14 cellular contexts compared by ENCODE assay signal in genomic region chr3:157148123-157148889, GRCh38. TPM values are rescaled to one million over a fixed set of nuclear protein-coding genes. Genes with fewer than 3 reads are reported as not detected.
DNase-seq lines count a peak whose midpoint lies in the region; ATAC-seq and TF ChIP-seq lines count a peak whose summit lies in the region.
"Had no signal": no experiment of that assay in that cellular context is flagged by ENCODE, and none has a peak within 500 bp of the region (broad histone marks: within the 10 kb centered on the region; RNA-seq: fewer than 3 reads in every experiment).

No MANE protein-coding gene starts in this region.

- no peaks in the 10 kb centered on the region for H3K4me1 ChIP-seq in A673 (ENCODE audit: insufficient read depth, low read length, poor library complexity, severe bottlenecking)
- H3K4me1 ChIP-seq: thyroid gland had no signal

- no peak for TF ChIP-seq CTCF in A673 (conservative IDR thresholded peaks at IDR 0.05; ENCODE audit: low read depth, low read length)

- H3K4me3 ChIP-seq in A673 (ENCODE audit: low read depth, low read length, poor library complexity, severe bottlenecking), result no peak overlapping the region
- H3K4me3 ChIP-seq: thyroid gland had no signal

- DNase-seq in activated naive CD4-positive, alpha-beta T cell treated with anti-CD3 and anti-CD28 coated beads, Interleukin-2, amount 50 U/mL, for 72 hours (ENCODE audit: low spot score in 2 of 2), result no peak
- no peak for DNase-seq in activated naive CD4-positive, alpha-beta T cell treated with anti-CD3 and anti-CD28 coated beads, Interleukin-2, amount 10 ng/mL, durations not matched to agents 7 days and 5 days
- no peak for DNase-seq in activated naive CD8-positive, alpha-beta T cell treated with anti-CD3 and anti-CD28 coated beads, Interleukin-2, amount 50 U/mL, for 24 hours
- DNase-seq in stimulated activated naive B cell treated with anti-CD40 and anti-IgM and Interleukin-4, amounts not matched to agents 10 μg/mL and 1 μg/mL and 100 μg/mL, for 72 hours, result no peak
- DNase-seq in GM19240 (ENCODE audit: insufficient read length, low spot score) (no peak), A673 (ENCODE audit: low spot score) (no peak)
- DNase-seq in activated naive CD4-positive, alpha-beta T cell treated with Interleukin-2 at 50 U/mL for 16 hours, result no peak
- DNase-seq: cerebellar nuclear complex; DMS 273 treated with DMSO at 0.1 percent for 48 hours; NCI-H187 treated with DMSO at 0.1 percent for 48 hours; stimulated activated CD4-positive, alpha-beta T cell treated with anti-CD3 and anti-CD28 coated beads, Interleukin-12 subunit alpha, Interleukin-12 subunit beta, amount 100 ng/mL, for 4 hours; T-helper 9 cell; thyroid gland had no signal

- H3K27ac ChIP-seq in A673 (ENCODE audit: low read depth, low read length, poor library complexity, severe bottlenecking), result no peak overlapping the region
- H3K27ac ChIP-seq: thyroid gland had no signal

- no peaks in the 10 kb centered on the region for H3K27me3 Mint-ChIP-seq in activated naive CD4-positive, alpha-beta T cell treated with anti-CD3 and anti-CD28 coated beads, Interleukin-2, amount 10 ng/mL, durations not matched to agents 7 days and 5 days
- H3K27me3 Mint-ChIP-seq in activated naive CD8-positive, alpha-beta T cell treated with anti-CD3 and anti-CD28 coated beads, Interleukin-2, amount 50 U/mL, for 24 hours, result no peaks in the 10 kb centered on the region
- H3K27me3 Mint-ChIP-seq in stimulated activated naive B cell treated with anti-CD40 and anti-IgM and Interleukin-4, amounts not matched to agents 10 μg/mL and 1 μg/mL and 100 μg/mL, for 72 hours, result no peaks in the 10 kb centered on the region

- H3K27ac Mint-ChIP-seq in activated naive CD4-positive, alpha-beta T cell treated with anti-CD3 and anti-CD28 coated beads, Interleukin-2, amount 50 U/mL, for 72 hours, result peak overlapping the region in 1 of 2 donors; percentile 97
- no peak overlapping the region for H3K27ac Mint-ChIP-seq in activated naive CD4-positive, alpha-beta T cell treated with anti-CD3 and anti-CD28 coated beads, Interleukin-2, amount 10 ng/mL, durations not matched to agents 7 days and 5 days
- H3K27ac Mint-ChIP-seq in activated naive CD8-positive, alpha-beta T cell treated with anti-CD3 and anti-CD28 coated beads, Interleukin-2, amount 50 U/mL, for 24 hours, result peak overlapping the region; percentile 69
- H3K27ac Mint-ChIP-seq in stimulated activated naive B cell treated with anti-CD40 and anti-IgM and Interleukin-4, amounts not matched to agents 10 μg/mL and 1 μg/mL and 100 μg/mL, for 72 hours, result no peak overlapping the region

- H3K36me3 ChIP-seq in A673 (ENCODE audit: insufficient read depth, low read length, poor library complexity, severe bottlenecking), result peaks cover 91% of the 10 kb centered on the region

- H3K4me3 Mint-ChIP-seq in activated naive CD4-positive, alpha-beta T cell treated with anti-CD3 and anti-CD28 coated beads, Interleukin-2, amount 10 ng/mL, durations not matched to agents 7 days and 5 days, result no peak overlapping the region
- no peak overlapping the region for H3K4me3 Mint-ChIP-seq in activated naive CD8-positive, alpha-beta T cell treated with anti-CD3 and anti-CD28 coated beads, Interleukin-2, amount 50 U/mL, for 24 hours
- no peak overlapping the region for H3K4me3 Mint-ChIP-seq in stimulated activated naive B cell treated with anti-CD40 and anti-IgM and Interleukin-4, amounts not matched to agents 10 μg/mL and 1 μg/mL and 100 μg/mL, for 72 hours

- H3K27me3 ChIP-seq in A673 (replicated peaks; ENCODE audit: insufficient read depth, low read depth, low read length, poor library complexity), result no peaks in the 10 kb centered on the region
- H3K27me3 ChIP-seq: thyroid gland had no signal

- CTCF ChIA-PET in activated naive CD4-positive, alpha-beta T cell treated with anti-CD3 and anti-CD28 coated beads, Interleukin-2, amount 10 ng/mL, durations not matched to agents 7 days and 5 days (lab: Charles Lee), result interaction anchor here (0.6 to 3.5 kb wide), 3 partner anchors 11 to 442 kb away, joined by 3 to 17 read pairs (median 4); no protein-coding TSS in a partner anchor
- CTCF ChIA-PET in A673 (lab: Charles Lee), result interaction anchor here (0.6 kb wide), 1 partner anchor 59 kb away, joined by 3 read pairs; no protein-coding TSS in a partner anchor

- H3K36me3 Mint-ChIP-seq in activated naive CD4-positive, alpha-beta T cell treated with anti-CD3 and anti-CD28 coated beads, Interleukin-2, amount 50 U/mL, for 72 hours, result peaks cover 8 to 55% of the 10 kb centered on the region in 2 donors
- peaks cover 79% of the 10 kb centered on the region for H3K36me3 Mint-ChIP-seq in activated naive CD4-positive, alpha-beta T cell treated with anti-CD3 and anti-CD28 coated beads, Interleukin-2, amount 10 ng/mL, durations not matched to agents 7 days and 5 days
- H3K36me3 Mint-ChIP-seq in activated naive CD8-positive, alpha-beta T cell treated with anti-CD3 and anti-CD28 coated beads, Interleukin-2, amount 50 U/mL, for 24 hours (ENCODE audit: low read depth), result peaks cover 76% of the 10 kb centered on the region
- peaks cover 34 to 50% of the 10 kb centered on the region in 2 donors for H3K36me3 Mint-ChIP-seq in stimulated activated naive B cell treated with anti-CD40 and anti-IgM and Interleukin-4, amounts not matched to agents 10 μg/mL and 1 μg/mL and 100 μg/mL, for 72 hours

- H3K9me3 ChIP-seq in A673 (ENCODE audit: low read depth, low read length, poor library complexity, severe bottlenecking), result no peaks in the 10 kb centered on the region
- H3K9me3 ChIP-seq: thyroid gland had no signal

- BruUV-seq in A673 (replicated peaks; lab: Mats Ljungman, UMichigan), result no TSS peak

- peak; percentile 57 to 63 for ATAC-seq in activated naive CD4-positive, alpha-beta T cell treated with anti-CD3 and anti-CD28 coated beads, Interleukin-2, amount 50 U/mL, for 72 hours
- peak; percentile 67 for ATAC-seq in HG02870 (IDR thresholded peaks at IDR 0.05; ENCODE audit: unreplicated experiment)
- ATAC-seq in activated naive CD8-positive, alpha-beta T cell treated with anti-CD3 and anti-CD28 coated beads, Interleukin-2, amount 50 U/mL, for 24 hours, result peak; percentile 33
- peak; percentile 33 to 41 for ATAC-seq in stimulated activated naive B cell treated with anti-CD40 and anti-IgM and Interleukin-4, amounts not matched to agents 10 μg/mL and 1 μg/mL and 100 μg/mL, for 72 hours (replicated peaks)

- POLR2A ChIA-PET in A673 (lab: Charles Lee; ENCODE audit: low non-redundant PET), result interaction anchor here (0.7 kb wide), 1 partner anchor 974 kb away, joined by 3 read pairs; no protein-coding TSS in a partner anchor

- no peaks in the 10 kb centered on the region for H3K9me3 Mint-ChIP-seq in activated naive CD4-positive, alpha-beta T cell treated with anti-CD3 and anti-CD28 coated beads, Interleukin-2, amount 50 U/mL, for 72 hours
- H3K9me3 Mint-ChIP-seq in activated naive CD4-positive, alpha-beta T cell treated with anti-CD3 and anti-CD28 coated beads, Interleukin-2, amount 10 ng/mL, durations not matched to agents 7 days and 5 days, result no peaks in the 10 kb centered on the region
- H3K9me3 Mint-ChIP-seq in activated naive CD8-positive, alpha-beta T cell treated with anti-CD3 and anti-CD28 coated beads, Interleukin-2, amount 50 U/mL, for 24 hours, result no peaks in the 10 kb centered on the region
- no peaks in the 10 kb centered on the region for H3K9me3 Mint-ChIP-seq in stimulated activated naive B cell treated with anti-CD40 and anti-IgM and Interleukin-4, amounts not matched to agents 10 μg/mL and 1 μg/mL and 100 μg/mL, for 72 hours

- intact Hi-C loops in A673 (cut with micrococcal nuclease; ENCODE audit: unreplicated experiment), result no loop called here

- peaks cover 43% of the 10 kb centered on the region for H3K4me1 Mint-ChIP-seq in activated naive CD4-positive, alpha-beta T cell treated with anti-CD3 and anti-CD28 coated beads, Interleukin-2, amount 10 ng/mL, durations not matched to agents 7 days and 5 days
- H3K4me1 Mint-ChIP-seq in activated naive CD8-positive, alpha-beta T cell treated with anti-CD3 and anti-CD28 coated beads, Interleukin-2, amount 50 U/mL, for 24 hours, result peaks cover 52% of the 10 kb centered on the region
- peaks cover 5 to 8% of the 10 kb centered on the region in 2 donors for H3K4me1 Mint-ChIP-seq in stimulated activated naive B cell treated with anti-CD40 and anti-IgM and Interleukin-4, amounts not matched to agents 10 μg/mL and 1 μg/mL and 100 μg/mL, for 72 hours

RNA-seq across cellular contexts. Expression of gene CCNL1, which starts 11.6 kb away (rescaled TPM):
- total RNA-seq in activated naive CD4-positive, alpha-beta T cell treated with anti-CD3 and anti-CD28 coated beads, Interleukin-2, amount 50 U/mL, for 72 hours, result 100 to 1,000 TPM; 260 to 288 TPM
- 91.0 and 101 TPM in 2 replicates for total RNA-seq in A673 (2021)
